ENCODE assay signal across 2 cellular contexts in genomic region chr2:222393733-222394267, GRCh38.
TF ChIP-seq lines count a peak whose summit lies in the region.

No MANE protein-coding gene starts in this region.

TF ChIP-seq in GM23338, 12 proteins besides CTCF, POLR2A, EP300 and RAD21:
- TF ChIP-seq, protein P1, sequence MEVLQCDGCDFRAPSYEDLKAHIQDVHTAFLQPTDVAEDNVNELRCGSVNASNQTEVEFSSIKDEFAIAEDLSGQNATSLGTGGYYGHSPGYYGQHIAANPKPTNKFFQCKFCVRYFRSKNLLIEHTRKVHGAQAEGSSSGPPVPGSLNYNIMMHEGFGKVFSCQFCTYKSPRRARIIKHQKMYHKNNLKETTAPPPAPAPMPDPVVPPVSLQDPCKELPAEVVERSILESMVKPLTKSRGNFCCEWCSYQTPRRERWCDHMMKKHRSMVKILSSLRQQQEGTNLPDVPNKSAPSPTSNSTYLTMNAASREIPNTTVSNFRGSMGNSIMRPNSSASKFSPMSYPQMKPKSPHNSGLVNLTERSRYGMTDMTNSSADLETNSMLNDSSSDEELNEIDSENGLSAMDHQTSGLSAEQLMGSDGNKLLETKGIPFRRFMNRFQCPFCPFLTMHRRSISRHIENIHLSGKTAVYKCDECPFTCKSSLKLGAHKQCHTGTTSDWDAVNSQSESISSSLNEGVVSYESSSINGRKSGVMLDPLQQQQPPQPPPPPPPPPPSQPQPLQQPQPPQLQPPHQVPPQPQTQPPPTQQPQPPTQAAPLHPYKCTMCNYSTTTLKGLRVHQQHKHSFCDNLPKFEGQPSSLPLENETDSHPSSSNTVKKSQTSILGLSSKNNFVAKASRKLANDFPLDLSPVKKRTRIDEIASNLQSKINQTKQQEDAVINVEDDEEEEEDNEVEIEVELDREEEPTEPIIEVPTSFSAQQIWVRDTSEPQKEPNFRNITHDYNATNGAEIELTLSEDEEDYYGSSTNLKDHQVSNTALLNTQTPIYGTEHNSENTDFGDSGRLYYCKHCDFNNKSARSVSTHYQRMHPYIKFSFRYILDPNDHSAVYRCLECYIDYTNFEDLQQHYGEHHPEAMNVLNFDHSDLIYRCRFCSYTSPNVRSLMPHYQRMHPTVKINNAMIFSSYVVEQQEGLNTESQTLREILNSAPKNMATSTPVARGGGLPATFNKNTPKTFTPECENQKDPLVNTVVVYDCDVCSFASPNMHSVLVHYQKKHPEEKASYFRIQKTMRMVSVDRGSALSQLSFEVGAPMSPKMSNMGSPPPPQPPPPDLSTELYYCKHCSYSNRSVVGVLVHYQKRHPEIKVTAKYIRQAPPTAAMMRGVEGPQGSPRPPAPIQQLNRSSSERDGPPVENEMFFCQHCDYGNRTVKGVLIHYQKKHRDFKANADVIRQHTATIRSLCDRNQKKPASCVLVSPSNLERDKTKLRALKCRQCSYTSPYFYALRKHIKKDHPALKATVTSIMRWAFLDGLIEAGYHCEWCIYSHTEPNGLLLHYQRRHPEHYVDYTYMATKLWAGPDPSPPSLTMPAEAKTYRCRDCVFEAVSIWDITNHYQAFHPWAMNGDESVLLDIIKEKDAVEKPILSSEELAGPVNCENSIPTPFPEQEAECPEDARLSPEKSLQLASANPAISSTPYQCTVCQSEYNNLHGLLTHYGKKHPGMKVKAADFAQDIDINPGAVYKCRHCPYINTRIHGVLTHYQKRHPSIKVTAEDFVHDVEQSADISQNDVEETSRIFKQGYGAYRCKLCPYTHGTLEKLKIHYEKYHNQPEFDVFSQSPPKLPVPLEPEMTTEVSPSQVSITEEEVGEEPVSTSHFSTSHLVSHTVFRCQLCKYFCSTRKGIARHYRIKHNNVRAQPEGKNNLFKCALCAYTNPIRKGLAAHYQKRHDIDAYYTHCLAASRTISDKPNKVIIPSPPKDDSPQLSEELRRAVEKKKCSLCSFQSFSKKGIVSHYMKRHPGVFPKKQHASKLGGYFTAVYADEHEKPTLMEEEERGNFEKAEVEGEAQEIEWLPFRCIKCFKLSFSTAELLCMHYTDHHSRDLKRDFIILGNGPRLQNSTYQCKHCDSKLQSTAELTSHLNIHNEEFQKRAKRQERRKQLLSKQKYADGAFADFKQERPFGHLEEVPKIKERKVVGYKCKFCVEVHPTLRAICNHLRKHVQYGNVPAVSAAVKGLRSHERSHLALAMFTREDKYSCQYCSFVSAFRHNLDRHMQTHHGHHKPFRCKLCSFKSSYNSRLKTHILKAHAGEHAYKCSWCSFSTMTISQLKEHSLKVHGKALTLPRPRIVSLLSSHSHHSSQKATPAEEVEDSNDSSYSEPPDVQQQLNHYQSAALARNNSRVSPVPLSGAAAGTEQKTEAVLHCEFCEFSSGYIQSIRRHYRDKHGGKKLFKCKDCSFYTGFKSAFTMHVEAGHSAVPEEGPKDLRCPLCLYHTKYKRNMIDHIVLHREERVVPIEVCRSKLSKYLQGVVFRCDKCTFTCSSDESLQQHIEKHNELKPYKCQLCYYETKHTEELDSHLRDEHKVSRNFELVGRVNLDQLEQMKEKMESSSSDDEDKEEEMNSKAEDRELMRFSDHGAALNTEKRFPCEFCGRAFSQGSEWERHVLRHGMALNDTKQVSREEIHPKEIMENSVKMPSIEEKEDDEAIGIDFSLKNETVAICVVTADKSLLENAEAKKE (CRISPR knock-in tag; IDR thresholded peaks at IDR 0.05), result no peak
- TF ChIP-seq NANOG (IDR thresholded peaks at IDR 0.05; ENCODE audit: borderline replicate concordance), result no peak
- TF ChIP-seq POLR2AphosphoS5 (IDR thresholded peaks at IDR 0.05; ENCODE audit: low read depth), result no peak
- no peak for TF ChIP-seq CREB1 (CRISPR knock-in tag; IDR thresholded peaks at IDR 0.05; ENCODE audit: low read depth)
- no peak for TF ChIP-seq EZH2phosphoT487 (IDR thresholded peaks at IDR 0.05; ENCODE audit: unreplicated experiment)
- TF ChIP-seq, protein P2, sequence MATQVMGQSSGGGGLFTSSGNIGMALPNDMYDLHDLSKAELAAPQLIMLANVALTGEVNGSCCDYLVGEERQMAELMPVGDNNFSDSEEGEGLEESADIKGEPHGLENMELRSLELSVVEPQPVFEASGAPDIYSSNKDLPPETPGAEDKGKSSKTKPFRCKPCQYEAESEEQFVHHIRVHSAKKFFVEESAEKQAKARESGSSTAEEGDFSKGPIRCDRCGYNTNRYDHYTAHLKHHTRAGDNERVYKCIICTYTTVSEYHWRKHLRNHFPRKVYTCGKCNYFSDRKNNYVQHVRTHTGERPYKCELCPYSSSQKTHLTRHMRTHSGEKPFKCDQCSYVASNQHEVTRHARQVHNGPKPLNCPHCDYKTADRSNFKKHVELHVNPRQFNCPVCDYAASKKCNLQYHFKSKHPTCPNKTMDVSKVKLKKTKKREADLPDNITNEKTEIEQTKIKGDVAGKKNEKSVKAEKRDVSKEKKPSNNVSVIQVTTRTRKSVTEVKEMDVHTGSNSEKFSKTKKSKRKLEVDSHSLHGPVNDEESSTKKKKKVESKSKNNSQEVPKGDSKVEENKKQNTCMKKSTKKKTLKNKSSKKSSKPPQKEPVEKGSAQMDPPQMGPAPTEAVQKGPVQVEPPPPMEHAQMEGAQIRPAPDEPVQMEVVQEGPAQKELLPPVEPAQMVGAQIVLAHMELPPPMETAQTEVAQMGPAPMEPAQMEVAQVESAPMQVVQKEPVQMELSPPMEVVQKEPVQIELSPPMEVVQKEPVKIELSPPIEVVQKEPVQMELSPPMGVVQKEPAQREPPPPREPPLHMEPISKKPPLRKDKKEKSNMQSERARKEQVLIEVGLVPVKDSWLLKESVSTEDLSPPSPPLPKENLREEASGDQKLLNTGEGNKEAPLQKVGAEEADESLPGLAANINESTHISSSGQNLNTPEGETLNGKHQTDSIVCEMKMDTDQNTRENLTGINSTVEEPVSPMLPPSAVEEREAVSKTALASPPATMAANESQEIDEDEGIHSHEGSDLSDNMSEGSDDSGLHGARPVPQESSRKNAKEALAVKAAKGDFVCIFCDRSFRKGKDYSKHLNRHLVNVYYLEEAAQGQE (IDR thresholded peaks at IDR 0.05; ENCODE audit: unreplicated experiment), result no peak
- TF ChIP-seq ZNF114 (CRISPR knock-in tag; IDR thresholded peaks at IDR 0.05), result no peak
- TF ChIP-seq EZH2 (IDR thresholded peaks at IDR 0.05; ENCODE audit: low read depth, unreplicated experiment), result no peak
- no peak for TF ChIP-seq ZNF331 (CRISPR knock-in tag; IDR thresholded peaks at IDR 0.05; ENCODE audit: low read depth)
- TF ChIP-seq STAT1 (IDR thresholded peaks at IDR 0.05; ENCODE audit: unreplicated experiment), result no peak
- no peak for TF ChIP-seq JUNB (IDR thresholded peaks at IDR 0.05; ENCODE audit: unreplicated experiment)
- TF ChIP-seq, protein P3, sequence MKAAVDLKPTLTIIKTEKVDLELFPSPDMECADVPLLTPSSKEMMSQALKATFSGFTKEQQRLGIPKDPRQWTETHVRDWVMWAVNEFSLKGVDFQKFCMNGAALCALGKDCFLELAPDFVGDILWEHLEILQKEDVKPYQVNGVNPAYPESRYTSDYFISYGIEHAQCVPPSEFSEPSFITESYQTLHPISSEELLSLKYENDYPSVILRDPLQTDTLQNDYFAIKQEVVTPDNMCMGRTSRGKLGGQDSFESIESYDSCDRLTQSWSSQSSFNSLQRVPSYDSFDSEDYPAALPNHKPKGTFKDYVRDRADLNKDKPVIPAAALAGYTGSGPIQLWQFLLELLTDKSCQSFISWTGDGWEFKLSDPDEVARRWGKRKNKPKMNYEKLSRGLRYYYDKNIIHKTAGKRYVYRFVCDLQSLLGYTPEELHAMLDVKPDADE (IDR thresholded peaks at IDR 0.05), result no peak

TF ChIP-seq in H1, 55 proteins besides CTCF, POLR2A, EP300 and RAD21:
- no peak for TF ChIP-seq SIN3A (conservative IDR thresholded peaks at IDR 0.05 in 1 of 2, IDR thresholded peaks at IDR 0.05 in 1 of 2; ENCODE audit: low read depth in 1 of 2, low read length in 2 of 2)
- TF ChIP-seq RBBP5 (IDR thresholded peaks at IDR 0.05; ENCODE audit: borderline replicate concordance, low read depth, low read length), result no peak
- no peak for TF ChIP-seq JUND (IDR thresholded peaks at IDR 0.05; ENCODE audit: low read length)
- TF ChIP-seq BRCA1 (IDR thresholded peaks at IDR 0.05; ENCODE audit: low read depth, low read length), result no peak
